In the genomic region with DNA sequence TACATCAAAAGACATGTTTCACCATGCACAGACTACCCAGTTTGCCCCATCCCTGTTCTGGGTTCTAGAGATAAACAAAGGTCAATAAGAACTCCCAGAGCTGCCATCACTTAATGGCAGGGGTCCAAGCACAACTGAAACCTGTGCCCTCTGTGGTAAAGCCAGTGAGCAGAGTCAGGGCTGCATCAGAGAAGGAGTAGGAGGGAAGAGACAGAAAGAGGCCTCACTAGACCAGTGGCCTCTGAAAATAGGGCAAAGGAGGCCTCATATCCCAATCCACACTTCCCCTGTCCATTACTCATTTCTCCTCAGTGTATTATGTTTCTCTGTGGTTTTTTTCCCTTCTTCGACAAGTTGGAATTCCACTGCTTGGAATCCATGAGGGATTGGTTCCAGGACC, we compare ENCODE assay signal across 16 cellular contexts. TPM values are rescaled to one million over a fixed set of nuclear protein-coding genes. Genes with fewer than 3 reads are reported as not detected.
DNase-seq lines count a peak whose midpoint lies in the region; ATAC-seq and TF ChIP-seq lines count a peak whose summit lies in the region.
"Had no signal": no experiment of that assay in that cellular context is flagged by ENCODE, and none has a peak within 500 bp of the region (broad histone marks: within the 10 kb centered on the region; RNA-seq: fewer than 3 reads in every experiment).

No MANE protein-coding gene starts in this region.

- no peak for TF ChIP-seq RAD21 in HCT116 (IDR thresholded peaks at IDR 0.05; ENCODE audit: low read depth)

- H3K27ac ChIP-seq in HCT116 (ENCODE audit: low read depth, low read length) (no peak overlapping the region), SJSA1 (peak overlapping the region; percentile 74), gastroesophageal sphincter (peak overlapping the region; percentile 69 to 83 (median 76)), smooth muscle cell (ENCODE audit: low read depth) (peak overlapping the region; percentile 24), substantia nigra (ENCODE audit: low read depth, low read length, poor library complexity, severe bottlenecking) (no peak overlapping the region)
- H3K27ac ChIP-seq: SK-N-MC, spleen, testis, WERI-Rb-1 had no signal

- H3K4me2 ChIP-seq in HCT116 (ENCODE audit: low read length) (peak overlapping the region; percentile 71), smooth muscle cell (no peak overlapping the region)

- H2AFZ ChIP-seq in HCT116 (ENCODE audit: low read depth, low read length, poor library complexity, severe bottlenecking) (peak overlapping the region; percentile 46), smooth muscle cell (ENCODE audit: low read depth) (no peak overlapping the region)

- H3K27me3 ChIP-seq in HCT116 (ENCODE audit: insufficient read depth, low read length) (no peaks in the 10 kb centered on the region), SJSA1 (replicated peaks) (no peaks in the 10 kb centered on the region), gastroesophageal sphincter (no peaks in the 10 kb centered on the region), smooth muscle cell (ENCODE audit: low read depth) (no peaks in the 10 kb centered on the region)
- H3K27me3 ChIP-seq: spleen, testis had no signal

- ATAC-seq in HCT116 (no peak), gastroesophageal sphincter (no peak), GM19324 (IDR thresholded peaks at IDR 0.05; ENCODE audit: low FRiP score, unreplicated experiment) (no peak)

- TF ChIP-seq EP300 in gastroesophageal sphincter (IDR thresholded peaks at IDR 0.05), result no peak

- H3K9me3 ChIP-seq in HCT116 (ENCODE audit: control insufficient read depth in 1 of 2, insufficient read depth in 1 of 2, low read depth in 1 of 2, low read length in 2 of 2), result no peaks in the 10 kb centered on the region
- no peaks in the 10 kb centered on the region for H3K9me3 ChIP-seq in SJSA1 (replicated peaks)
- no peaks in the 10 kb centered on the region for H3K9me3 ChIP-seq in gastroesophageal sphincter
- no peaks in the 10 kb centered on the region for H3K9me3 ChIP-seq in smooth muscle cell (replicated peaks; ENCODE audit: low read depth)
- H3K9me3 ChIP-seq: spleen, testis had no signal

- H3K9me2 ChIP-seq in HCT116 (ENCODE audit: insufficient read depth), result 0 out of 2 replicates have a peak, but pooled peaks cover 2% of the 10 kb centered on the region

- no peak overlapping the region for H3K9ac ChIP-seq in HCT116 (ENCODE audit: low read length)
- no peak overlapping the region for H3K9ac ChIP-seq in smooth muscle cell (ENCODE audit: low read depth)

- TF ChIP-seq POLR2A in HCT116 (IDR thresholded peaks at IDR 0.05; ENCODE audit: borderline replicate concordance, extremely low read depth, insufficient read depth, insufficient read length), result no peak
- TF ChIP-seq POLR2A in gastroesophageal sphincter (IDR thresholded peaks at IDR 0.05), result no peak

- no peak for TF ChIP-seq CTCF in HCT116 (IDR thresholded peaks at IDR 0.05 in 2 of 3, conservative IDR thresholded peaks at IDR 0.05 in 1 of 3; ENCODE audit: borderline replicate concordance in 1 of 3, insufficient read depth in 1 of 3, low read depth in 2 of 3, low read length in 2 of 3)
- no peak for TF ChIP-seq CTCF in gastroesophageal sphincter (IDR thresholded peaks at IDR 0.05)
- TF ChIP-seq CTCF in smooth muscle cell (IDR thresholded peaks at IDR 0.05; ENCODE audit: borderline replicate concordance, insufficient read depth, poor library complexity, severe bottlenecking), result no peak

- intact Hi-C loops in HCT116 (cut with micrococcal nuclease), result no loop called here

- no peak overlapping the region for H3K4me3 ChIP-seq in HCT116 (replicated peaks in 1 of 2; ENCODE audit: low read depth in 1 of 2, low read length in 2 of 2)
- no peak overlapping the region for H3K4me3 ChIP-seq in SJSA1
- no peak overlapping the region for H3K4me3 ChIP-seq in gastroesophageal sphincter
- no peak overlapping the region for H3K4me3 ChIP-seq in smooth muscle cell
- H3K4me3 ChIP-seq: SK-N-MC, spleen, testis had no signal

- H3F3A ChIP-seq in smooth muscle cell (ENCODE audit: low read depth), result no peaks in the 10 kb centered on the region

- RAD21 ChIA-PET in HCT116 (lab: Charles Lee; ENCODE audit: low non-redundant PET in 1 of 2, low total read pairs in 2 of 2, uncharacterized antibody in 2 of 2, unreplicated experiment in 2 of 2), result interaction anchor here in 1 of 2 experiments (0.7 kb wide), 1 partner anchor 27 kb away, joined by 3 read pairs; a partner anchor contains a TSS

- DNase-seq in HCT116 (ENCODE audit: low read depth, low spot score) (no peak), SJSA1 (ENCODE audit: low read depth in 1 of 2, low spot score in 2 of 2) (peak in 1 of 2 experiments; percentile 31), smooth muscle cell (lab: John Stamatoyannopoulos, UW; ENCODE audit: unreplicated experiment) (no peak), substantia nigra (lab: John Stamatoyannopoulos, UW) (no peak), NCI-H1417 (lab: John Stamatoyannopoulos, UW) (no peak), OCI-M1 (lab: John Stamatoyannopoulos, UW) (no peak)
- DNase-seq: activated naive CD8-positive, alpha-beta T cell treated with anti-CD3 and anti-CD28 coated beads, Interleukin-2, amount 10 ng/mL, durations not matched to agents 7 days and 5 days; KG1; NCI-H774; testis; WERI-Rb-1 had no signal

- H3K36me3 ChIP-seq in HCT116 (ENCODE audit: control insufficient read depth in 1 of 2, insufficient read depth in 2 of 2, low read length in 2 of 2) (no peaks in the 10 kb centered on the region), SJSA1 (no peaks in the 10 kb centered on the region), gastroesophageal sphincter (peaks cover 0 to 94% of the 10 kb centered on the region in 2 donors), smooth muscle cell (ENCODE audit: low read depth) (no peaks in the 10 kb centered on the region)
- H3K36me3 ChIP-seq: spleen, WERI-Rb-1 had no signal

- H3K79me2 ChIP-seq in HCT116 (ENCODE audit: insufficient read depth, low read length) (no peaks in the 10 kb centered on the region), smooth muscle cell (ENCODE audit: low read depth) (no peaks in the 10 kb centered on the region)

- H4K20me1 ChIP-seq in HCT116 (ENCODE audit: insufficient read depth) (no peaks in the 10 kb centered on the region), smooth muscle cell (ENCODE audit: low read depth) (no peaks in the 10 kb centered on the region)

- CTCF ChIA-PET in HCT116 (lab: Charles Lee), result interaction anchor here (1.2 to 1.6 kb wide), 2 partner anchors 10 to 68 kb away, joined by 3 read pairs; no protein-coding TSS in a partner anchor

- POLR2A ChIA-PET in HCT116 (lab: Charles Lee), result no interaction called here

- 50 to 70% methylated on average over 1 of the region's 1 CpG for WGBS in gastroesophageal sphincter (ENCODE audit: low coverage in 1 of 2), 2 donors
- 35% methylated on average over 1 of the region's 1 CpG for WGBS in smooth muscle cell (ENCODE audit: low lambda C conversion rate)

- BruUV-seq in HCT116 (replicated peaks; lab: Mats Ljungman, UMichigan), result no TSS peak

- H3K4me1 ChIP-seq in HCT116 (ENCODE audit: control insufficient read depth in 1 of 2, insufficient read depth in 2 of 2, low read length in 2 of 2) (peaks cover 15 to 31% of the 10 kb centered on the region in 2 experiments), SJSA1 (replicated peaks) (peaks cover 45% of the 10 kb centered on the region), gastroesophageal sphincter (peaks cover 0 to 84% (median 3%) of the 10 kb centered on the region in 3 donors), smooth muscle cell (ENCODE audit: low read depth) (no peaks in the 10 kb centered on the region)
- H3K4me1 ChIP-seq: spleen had no signal

TF ChIP-seq in HCT116, 20 proteins besides CTCF, POLR2A, EP300 and RAD21 (continues in another document):
- TF ChIP-seq, protein P1, sequence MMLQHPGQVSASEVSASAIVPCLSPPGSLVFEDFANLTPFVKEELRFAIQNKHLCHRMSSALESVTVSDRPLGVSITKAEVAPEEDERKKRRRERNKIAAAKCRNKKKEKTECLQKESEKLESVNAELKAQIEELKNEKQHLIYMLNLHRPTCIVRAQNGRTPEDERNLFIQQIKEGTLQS (IDR thresholded peaks at IDR 0.05), result no peak

RNA-seq across cellular contexts. Expression of a gene that starts 10.2 kb away (rescaled TPM):
- total RNA-seq in HCT116 (2021; ENCODE audit: unreplicated experiment), result not detected
- polyA plus RNA-seq in HCT116 (2012), result 0.01 TPM in 1 of 2 replicates, not detected in the other
- total RNA-seq in SJSA1 (2014; rRNA removed; shearing (Covaris generic)), result 1.2 TPM in 1 of 2 replicates, not detected in the other
- total RNA-seq in gastroesophageal sphincter, result 100 to 1,000 TPM; 100 to 348 (median 142) TPM
- total RNA-seq in smooth muscle cell, result not detected in 2 replicates
- 0.07 TPM in 1 of 2 replicates, not detected in the other for polyA plus RNA-seq in smooth muscle cell
- total RNA-seq: activated naive CD8-positive, alpha-beta T cell treated with anti-CD3 and anti-CD28 coated beads, Interleukin-2, amount 10 ng/mL, durations not matched to agents 7 days and 5 days; dermis microvascular lymphatic vessel endothelial cell had no signal

RNA-seq across cellular contexts. Expression of a gene that starts 25.6 kb away (rescaled TPM):
- not detected for total RNA-seq in HCT116 (2021; ENCODE audit: unreplicated experiment)
- polyA plus RNA-seq in HCT116 (2012), result not detected in 2 replicates
- total RNA-seq in SJSA1 (2014; rRNA removed; shearing (Covaris generic)), result not detected in 2 replicates
- total RNA-seq in gastroesophageal sphincter, result under 1 TPM in 1 of 4 donors, not detected in 3; 0.47 TPM
- not detected in 2 replicates for total RNA-seq in smooth muscle cell
- not detected in 2 replicates for polyA plus RNA-seq in smooth muscle cell
- total RNA-seq: activated naive CD8-positive, alpha-beta T cell treated with anti-CD3 and anti-CD28 coated beads, Interleukin-2, amount 10 ng/mL, durations not matched to agents 7 days and 5 days; dermis microvascular lymphatic vessel endothelial cell had no signal

RNA-seq across cellular contexts. Expression of a gene that starts 27.3 kb away (rescaled TPM):
- total RNA-seq in HCT116 (2021; ENCODE audit: unreplicated experiment), result 35.6 TPM
- 43.9 and 49.6 TPM in 2 replicates for polyA plus RNA-seq in HCT116 (2012)
- total RNA-seq in SJSA1 (2014; rRNA removed; shearing (Covaris generic)), result 30.6 and 41.7 TPM in 2 replicates
- total RNA-seq in gastroesophageal sphincter, result 10 to 100 TPM; 17.1 to 23.0 (median 19.4) TPM
- 17.3 and 20.8 TPM in 2 replicates for total RNA-seq in smooth muscle cell
- polyA plus RNA-seq in smooth muscle cell, result 30.2 and 35.5 TPM in 2 replicates

RNA-seq across cellular contexts. Expression of a gene that starts 44.4 kb away (rescaled TPM):
- total RNA-seq in HCT116 (2021; ENCODE audit: unreplicated experiment) (0.05 TPM), gastroesophageal sphincter (not detected), smooth muscle cell (not detected in 2 replicates)
- 0.05 and 0.06 TPM in 2 replicates for polyA plus RNA-seq in HCT116 (2012)
- not detected in 2 replicates for total RNA-seq in SJSA1 (2014; rRNA removed; shearing (Covaris generic))
- not detected in 2 replicates for polyA plus RNA-seq in smooth muscle cell
- total RNA-seq: activated naive CD8-positive, alpha-beta T cell treated with anti-CD3 and anti-CD28 coated beads, Interleukin-2, amount 10 ng/mL, durations not matched to agents 7 days and 5 days; dermis microvascular lymphatic vessel endothelial cell; spleen had no signal
- polyA plus RNA-seq: spleen had no signal

RNA-seq across cellular contexts. Expression of a gene that starts 55.8 kb away (rescaled TPM):
- total RNA-seq in HCT116 (2021; ENCODE audit: unreplicated experiment), result 0.57 TPM
- 0.12 TPM in 2 replicates for polyA plus RNA-seq in HCT116 (2012)
- not detected in 2 replicates for total RNA-seq in SJSA1 (2014; rRNA removed; shearing (Covaris generic))
- not detected for total RNA-seq in gastroesophageal sphincter
- not detected in 2 replicates for total RNA-seq in smooth muscle cell
- not detected in 2 replicates for polyA plus RNA-seq in smooth muscle cell
- total RNA-seq: activated naive CD8-positive, alpha-beta T cell treated with anti-CD3 and anti-CD28 coated beads, Interleukin-2, amount 10 ng/mL, durations not matched to agents 7 days and 5 days; dermis microvascular lymphatic vessel endothelial cell had no signal

Comparison
In these comparisons a context has a peak if more than half of its experiments do, and no peak if none do; other contexts are left out.
1. H3K27ac ChIP-seq: peak in SJSA1 (single experiment), gastroesophageal sphincter (4 of 4) and smooth muscle cell (single experiment); none in HCT116 (single experiment) and substantia nigra (single experiment).
2. RNA of a gene that starts 10.2 kb away (total RNA-seq): 100 to 348 TPM in gastroesophageal sphincter; 1.2 TPM in SJSA1, not detected in HCT116 (single experiment) and not detected in smooth muscle cell; every median in the first group is over 10 times any median in the second.